Comparison of ENCODE assay signal across 30 cellular contexts in genomic region chr19:45128109-45128508, GRCh38. TPM values are rescaled to one million over a fixed set of nuclear protein-coding genes. Genes with fewer than 3 reads are reported as not detected.
"Had no signal": no experiment of that assay in that cellular context is flagged by ENCODE, and none has a peak within 500 bp of the region (broad histone marks: within the 10 kb centered on the region; RNA-seq: fewer than 3 reads in every experiment).

No MANE protein-coding gene starts in this region.

- H3K36me3 Mint-ChIP-seq: activated naive CD4-positive, alpha-beta T cell treated with anti-CD3 and anti-CD28 coated beads, Interleukin-2, amount 50 U/mL, for 24 hours; neural progenitor cell had no signal

- H3K27ac ChIP-seq: colonic mucosa, epithelial cell of prostate, esophagus squamous epithelium, lower lobe of right lung, neural progenitor cell, parathyroid adenoma, right atrium auricular region, stomach, thyroid gland, upper lobe of left lung, vagina had no signal

- H3K9me3 Mint-ChIP-seq: activated B cell treated with CpG ODN at 0.5 μM for 24 hours; activated naive CD4-positive, alpha-beta T cell treated with anti-CD3 and anti-CD28 coated beads, Interleukin-2, amount 50 U/mL, for 24 hours; activated naive CD8-positive, alpha-beta T cell treated with anti-CD3 and anti-CD28 coated beads, Interleukin-2, amount 50 U/mL, for 24 hours; activated T-helper 1 cell treated with anti-CD3 and anti-CD28 coated beads, Interleukin-12 subunit alpha, Interleukin-12 subunit beta, Interleukin-2, Interleukin-4 antibody, amounts not matched to agents 30 ng/mL and 10 ng/mL and 1 ng/mL, durations not matched to agents 14 hours and 24 hours and 36 hours; naive thymus-derived CD8-positive, alpha-beta T cell; neural progenitor cell; stimulated activated naive B cell treated with anti-CD40 and anti-IgM and Interleukin-4, amounts not matched to agents 10 μg/mL and 1 μg/mL and 100 μg/mL, for 72 hours; T-helper 2 cell treated with Interferon-gamma antibody and Interleukin-4, amounts not matched to agents 5 μg/mL and 100 μg/mL, for 36 hours had no signal

- H3K27me3 Mint-ChIP-seq: activated B cell treated with CpG ODN at 0.5 μM for 24 hours; activated naive CD4-positive, alpha-beta T cell treated with anti-CD3 and anti-CD28 coated beads, Interleukin-2, amount 50 U/mL, for 24 hours; activated naive CD8-positive, alpha-beta T cell treated with anti-CD3 and anti-CD28 coated beads, Interleukin-2, amount 50 U/mL, for 24 hours; naive thymus-derived CD8-positive, alpha-beta T cell; stimulated activated naive B cell treated with anti-CD40 and anti-IgM and Interleukin-4, amounts not matched to agents 10 μg/mL and 1 μg/mL and 100 μg/mL, for 72 hours had no signal

- H3K9me3 ChIP-seq: colonic mucosa, esophagus squamous epithelium, lower lobe of right lung, right atrium auricular region, stomach, thyroid gland, upper lobe of left lung, vagina had no signal

- H3K27ac Mint-ChIP-seq: activated B cell treated with CpG ODN at 0.5 μM for 24 hours; activated naive CD4-positive, alpha-beta T cell treated with anti-CD3 and anti-CD28 coated beads, Interleukin-2, amount 50 U/mL, for 24 hours; activated naive CD8-positive, alpha-beta T cell treated with anti-CD3 and anti-CD28 coated beads, Interleukin-2, amount 50 U/mL, for 24 hours; activated T-helper 1 cell treated with anti-CD3 and anti-CD28 coated beads, Interleukin-12 subunit alpha, Interleukin-12 subunit beta, Interleukin-2, Interleukin-4 antibody, amounts not matched to agents 30 ng/mL and 10 ng/mL and 1 ng/mL, durations not matched to agents 14 hours and 24 hours and 36 hours; neural progenitor cell; stimulated activated naive B cell treated with anti-CD40 and anti-IgM and Interleukin-4, amounts not matched to agents 10 μg/mL and 1 μg/mL and 100 μg/mL, for 72 hours; T-helper 2 cell treated with Interferon-gamma antibody and Interleukin-4, amounts not matched to agents 5 μg/mL and 100 μg/mL, for 36 hours had no signal

- H2AFZ ChIP-seq: neural progenitor cell, parathyroid adenoma had no signal

- FAIRE-seq: endometrium, frontal cortex had no signal

- H3K27me3 ChIP-seq: colonic mucosa, esophagus squamous epithelium, neural progenitor cell, right atrium auricular region, stomach, thyroid gland, upper lobe of left lung, vagina had no signal

- H3K9ac ChIP-seq: neural progenitor cell, parathyroid adenoma had no signal

- DNase-seq: activated B cell treated with CpG ODN at 0.5 μM for 24 hours; activated gamma-delta T cell; activated naive CD8-positive, alpha-beta T cell treated with anti-CD3 and anti-CD28 coated beads, Interleukin-2, amount 50 U/mL, for 24 hours; activated T-cell treated with anti-CD3 and anti-CD28 coated beads for 4 hours; amygdala; colonic mucosa; effector CD8-positive, alpha-beta T cell; esophagus squamous epithelium; kidney glomerular epithelial cell; lower lobe of right lung; mesenchymal stem cell; naive thymus-derived CD8-positive, alpha-beta T cell; occipital lobe; stimulated activated CD4-positive, alpha-beta T cell treated with anti-CD3 and anti-CD28 coated beads, Interleukin-15, amount 100 ng/mL, for 24 hours; stimulated activated CD4-positive, alpha-beta T cell treated with anti-CD3 and anti-CD28 coated beads, Interleukin-2, amount 100 ng/mL, for 24 hours; stimulated activated naive B cell treated with anti-CD40 and anti-IgM and Interleukin-4, amounts not matched to agents 10 μg/mL and 1 μg/mL and 100 μg/mL, for 72 hours; stomach; thyroid gland; upper lobe of left lung had no signal

- H3K4me3 Mint-ChIP-seq: activated B cell treated with CpG ODN at 0.5 μM for 24 hours; activated naive CD4-positive, alpha-beta T cell treated with anti-CD3 and anti-CD28 coated beads, Interleukin-2, amount 50 U/mL, for 24 hours; activated naive CD8-positive, alpha-beta T cell treated with anti-CD3 and anti-CD28 coated beads, Interleukin-2, amount 50 U/mL, for 24 hours; activated T-helper 1 cell treated with anti-CD3 and anti-CD28 coated beads, Interleukin-12 subunit alpha, Interleukin-12 subunit beta, Interleukin-2, Interleukin-4 antibody, amounts not matched to agents 30 ng/mL and 10 ng/mL and 1 ng/mL, durations not matched to agents 14 hours and 24 hours and 36 hours; naive thymus-derived CD8-positive, alpha-beta T cell; neural progenitor cell; stimulated activated naive B cell treated with anti-CD40 and anti-IgM and Interleukin-4, amounts not matched to agents 10 μg/mL and 1 μg/mL and 100 μg/mL, for 72 hours; T-helper 2 cell treated with Interferon-gamma antibody and Interleukin-4, amounts not matched to agents 5 μg/mL and 100 μg/mL, for 36 hours had no signal

- H3K4me1 ChIP-seq: colonic mucosa, right atrium auricular region had no signal

- H3K36me3 ChIP-seq: colonic mucosa, neural progenitor cell, right atrium auricular region, thyroid gland, vagina had no signal

- H3K4me3 ChIP-seq: colonic mucosa, esophagus squamous epithelium, lower lobe of right lung, neural progenitor cell, right atrium auricular region, stomach, thyroid gland, upper lobe of left lung, vagina had no signal

- H3K4me2 ChIP-seq: neural progenitor cell had no signal

- ATAC-seq: activated naive CD8-positive, alpha-beta T cell treated with anti-CD3 and anti-CD28 coated beads, Interleukin-2, amount 50 U/mL, for 24 hours; left lobe of liver; lower lobe of right lung; naive thymus-derived CD8-positive, alpha-beta T cell; stimulated activated naive B cell treated with anti-CD40 and anti-IgM and Interleukin-4, amounts not matched to agents 10 μg/mL and 1 μg/mL and 100 μg/mL, for 72 hours had no signal

RNA-seq across cellular contexts. Expression of gene NKPD1, which starts 32.7 kb away (rescaled TPM):
- total RNA-seq: left lobe of liver, lower lobe of right lung, stomach had no signal
